In genomic region chr6:44473393-44473792, GRCh38 we compare ENCODE assay signal across 21 cellular contexts.
"Had no signal": no experiment of that assay in that cellular context is flagged by ENCODE, and none has a peak within 500 bp of the region (broad histone marks: within the 10 kb centered on the region; RNA-seq: fewer than 3 reads in every experiment).

No MANE protein-coding gene starts in this region.

- H3K4me2 ChIP-seq: SK-N-SH had no signal

- H3K9ac ChIP-seq: SK-N-SH had no signal

- H3K27ac ChIP-seq: brain microvascular endothelial cell, SJSA1 had no signal

- H3K27me3 ChIP-seq: SJSA1 had no signal

- H3K4me3 ChIP-seq: MG63, SJSA1 had no signal

- H3K9me3 ChIP-seq: MG63, SK-N-SH had no signal

- H3K36me3 ChIP-seq: brain microvascular endothelial cell, MG63, SJSA1 had no signal

- DNase-seq: activated CD4-positive, alpha-beta T cell treated with anti-CD3 and anti-CD28 coated beads, Interleukin-2, amount 10 ng/mL, durations not matched to agents 24 days and 14 days; activated CD4-positive, alpha-beta T cell treated with anti-CD3 and anti-CD28 coated beads, Interleukin-2, amount 50 U/mL, for 48 hours; activated CD8-positive, alpha-beta T cell treated with anti-CD3 and anti-CD28 coated beads, Interleukin-2, amount 10 ng/mL, durations not matched to agents 7 days and 5 days; activated naive CD4-positive, alpha-beta T cell treated with anti-CD3 and anti-CD28 coated beads, Interleukin-2, amount 10 ng/mL, durations not matched to agents 7 days and 5 days; activated naive CD8-positive, alpha-beta T cell treated with anti-CD3 and anti-CD28 coated beads, Interleukin-2, amount 50 U/mL, for 24 hours; activated T-cell treated with anti-CD3 and anti-CD28 coated beads, Interleukin-2, amount 50 U/mL, for 24 hours; anterior cingulate cortex; brain microvascular endothelial cell; central memory CD4-positive, alpha-beta T cell; Kasumi-1; MG63; NCI-H1048; NCI-H1105 treated with DMSO at 0.1 percent for 48 hours; NCI-H1436; NCI-H1694 treated with DMSO at 0.1 percent for 48 hours; NCI-H2029; NCI-H345; NCI-H524 treated with DMSO at 0.1 percent for 48 hours; SHP77 treated with DMSO at 0.1 percent for 48 hours; SK-N-SH had no signal
